In the genomic region with DNA sequence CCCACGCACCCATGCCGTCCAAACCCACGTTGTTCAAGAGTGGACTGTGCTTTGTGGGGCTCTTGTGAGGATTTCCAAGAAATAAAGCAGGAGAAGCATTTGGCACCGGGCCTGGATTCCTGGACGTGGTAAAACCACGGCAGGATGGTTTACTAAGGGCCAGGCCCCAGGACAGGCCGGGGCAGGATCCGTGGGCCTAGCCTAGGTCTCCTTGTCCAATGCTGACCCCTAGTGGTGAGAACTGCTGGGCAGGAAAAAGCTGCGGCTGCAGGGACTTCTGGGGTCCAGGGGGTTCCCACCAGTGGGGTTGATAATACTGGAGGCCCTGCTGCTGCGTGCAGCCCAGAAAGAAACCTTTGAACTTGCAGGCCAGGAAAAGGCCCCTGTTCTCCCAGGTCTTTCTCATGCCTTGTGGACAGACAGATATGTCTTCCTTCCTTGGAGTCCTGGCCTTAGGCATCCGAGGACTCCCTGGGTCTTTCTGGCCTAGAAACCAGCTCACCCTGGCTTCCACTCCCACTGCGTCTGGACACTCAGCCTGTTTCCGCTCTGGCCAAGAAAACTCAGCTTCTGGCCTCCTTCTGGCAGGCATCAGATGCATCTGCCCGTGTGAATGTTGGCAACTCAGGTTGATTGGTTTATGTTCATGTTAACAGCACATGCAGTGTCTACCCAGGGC, we compare ENCODE assay signal across 8 cellular contexts.
DNase-seq lines count a peak whose midpoint lies in the region; ATAC-seq and TF ChIP-seq lines count a peak whose summit lies in the region.

No MANE protein-coding gene starts in this region.

- DNase-seq in ACHN (peak; percentile 80), NCI-H226 (peak; percentile 62), epithelial cell of prostate (ENCODE audit: low read depth, low spot score) (peak; percentile 3), myocyte (ENCODE audit: low read depth) (peak; percentile 85)
- peak; percentile 52 for DNase-seq in activated CD8-positive, alpha-beta memory T cell treated with anti-CD3 and anti-CD28 coated beads, Interleukin-2, amount 50 U/mL, for 4 hours
- peak; percentile 18 to 20 for DNase-seq in stimulated activated CD8-positive, alpha-beta memory T cell treated with anti-CD3 and anti-CD28 coated beads, Interleukin-7, amount 100 ng/mL, for 48 hours (ENCODE audit: extremely low read depth in 1 of 2, low read depth in 1 of 2)

- no peak for ATAC-seq in GM19455 (IDR thresholded peaks at IDR 0.05; ENCODE audit: unreplicated experiment)

- peak; percentile 88 for TF ChIP-seq CTCF in GM12872 (IDR thresholded peaks at IDR 0.05; ENCODE audit: insufficient read depth, low read depth, low read length)

- in situ Hi-C loops in ACHN (cut with HindIII; ENCODE audit: low pct_ligation_motif_present, low pct_unique_long_range_greater_than_20kb, low sequenced_read_pairs), result no loop called here

- no peak overlapping the region for H3K27ac ChIP-seq in epithelial cell of prostate

Comparison
In these comparisons a context has a peak if more than half of its experiments do, and no peak if none do; other contexts are left out.
1. DNase-seq: peak in every context shown above with its lines; median percentile 85 in myocyte; 80 in ACHN; 62 in NCI-H226; 52 in activated CD8-positive, alpha-beta memory T cell treated with anti-CD3 and anti-CD28 coated beads, Interleukin-2, amount 50 U/mL, for 4 hours; 19 in stimulated activated CD8-positive, alpha-beta memory T cell treated with anti-CD3 and anti-CD28 coated beads, Interleukin-7, amount 100 ng/mL, for 48 hours; 3 in epithelial cell of prostate.